ENCODE assay signal across 17 cellular contexts in genomic region chr17:30220414-30220813, GRCh38. TPM values are rescaled to one million over a fixed set of nuclear protein-coding genes. Genes with fewer than 3 reads are reported as not detected.
A peak's percentile ranks its signal among the peaks of the same experiment; 100 is the strongest.
DNase-seq lines count a peak whose midpoint lies in the region; ATAC-seq and TF ChIP-seq lines count a peak whose summit lies in the region.
"Had no signal": no experiment of that assay in that cellular context is flagged by ENCODE, and none has a peak within 500 bp of the region (broad histone marks: within the 10 kb centered on the region; RNA-seq: fewer than 3 reads in every experiment).

No MANE protein-coding gene starts in this region.

- no peak for TF ChIP-seq POLR2A in spleen (IDR thresholded peaks at IDR 0.05)

- H3K36me3 Mint-ChIP-seq in activated naive CD8-positive, alpha-beta T cell treated with anti-CD3 and anti-CD28 coated beads, Interleukin-2, amount 50 U/mL, for 24 hours (ENCODE audit: low read depth) = no peaks in the 10 kb centered on the region
- H3K36me3 Mint-ChIP-seq: CD4-positive, CD25-positive, alpha-beta regulatory T cell had no signal

- no peaks in the 10 kb centered on the region for H3K27me3 Mint-ChIP-seq in activated naive CD8-positive, alpha-beta T cell treated with anti-CD3 and anti-CD28 coated beads, Interleukin-2, amount 50 U/mL, for 24 hours

- DNase-seq in D341Med (ENCODE audit: low spot score) = peak; percentile 60
- peak; percentile 88 for DNase-seq in NCI-H82 treated with DMSO at 0.1 percent for 48 hours (lab: John Stamatoyannopoulos, UW; ENCODE audit: unreplicated experiment)
- no peak for DNase-seq in hepatocyte (ENCODE audit: low spot score)
- DNase-seq in spleen = peak; percentile 17
- DNase-seq in activated naive CD8-positive, alpha-beta T cell treated with anti-CD3 and anti-CD28 coated beads, Interleukin-2, amount 50 U/mL, for 24 hours = no peak
- no peak for DNase-seq in anterior cingulate cortex (lab: John Stamatoyannopoulos, UW)
- DNase-seq: ACHN; BE2C; C1 segment of cervical spinal cord; CD4-positive, CD25-positive, alpha-beta regulatory T cell; CD8-positive, alpha-beta memory T cell; COR-L47; DMS79 treated with DMSO at 0.1 percent for 48 hours; GF-D8; H9 had no signal

- no peak overlapping the region for H3K4me2 ChIP-seq in hepatocyte

- WGBS in hepatocyte (ENCODE audit: low lambda C conversion rate, missing lambda C conversion rate) = 85% methylated on average over 5 of the region's 5 CpGs
- WGBS in spleen, 5 donors = 87 to 94% (median 93%) methylated on average over 5 of the region's 5 CpGs

- H3K27ac Mint-ChIP-seq in activated naive CD8-positive, alpha-beta T cell treated with anti-CD3 and anti-CD28 coated beads, Interleukin-2, amount 50 U/mL, for 24 hours = no peak overlapping the region
- H3K27ac Mint-ChIP-seq: CD4-positive, CD25-positive, alpha-beta regulatory T cell; CD8-positive, alpha-beta memory T cell; H9 had no signal

- no peaks in the 10 kb centered on the region for H3K9me2 ChIP-seq in hepatocyte (replicated peaks; ENCODE audit: insufficient read depth)

- H3K9me3 Mint-ChIP-seq in activated naive CD8-positive, alpha-beta T cell treated with anti-CD3 and anti-CD28 coated beads, Interleukin-2, amount 50 U/mL, for 24 hours = no peaks in the 10 kb centered on the region
- H3K9me3 Mint-ChIP-seq: CD4-positive, CD25-positive, alpha-beta regulatory T cell; CD8-positive, alpha-beta memory T cell; H9 had no signal

- H3K4me1 Mint-ChIP-seq in activated naive CD8-positive, alpha-beta T cell treated with anti-CD3 and anti-CD28 coated beads, Interleukin-2, amount 50 U/mL, for 24 hours = no peaks in the 10 kb centered on the region
- H3K4me1 Mint-ChIP-seq: CD8-positive, alpha-beta memory T cell had no signal

- no peak overlapping the region for H2AFZ ChIP-seq in hepatocyte

- intact Hi-C loops in spleen (cut with DNase I; ENCODE audit: low total_unique reads) = no loop called here

- H3K9me3 ChIP-seq in hepatocyte (ENCODE audit: low read depth) (no peaks in the 10 kb centered on the region), spleen (no peaks in the 10 kb centered on the region)
- H3K9me3 ChIP-seq: BE2C had no signal

- H3K27ac ChIP-seq in hepatocyte (peak overlapping the region; percentile 60), spleen (no peak overlapping the region)

- H3K36me3 ChIP-seq in hepatocyte (replicated peaks; ENCODE audit: insufficient read depth, low read depth) = no peaks in the 10 kb centered on the region
- no peaks in the 10 kb centered on the region for H3K36me3 ChIP-seq in spleen
- H3K36me3 ChIP-seq: BE2C had no signal

- peaks cover 21% of the 10 kb centered on the region for H3K4me1 ChIP-seq in hepatocyte (ENCODE audit: insufficient read depth)
- no peaks in the 10 kb centered on the region for H3K4me1 ChIP-seq in spleen
- H3K4me1 ChIP-seq: BE2C had no signal

- H3K4me3 Mint-ChIP-seq in activated naive CD8-positive, alpha-beta T cell treated with anti-CD3 and anti-CD28 coated beads, Interleukin-2, amount 50 U/mL, for 24 hours = no peak overlapping the region
- H3K4me3 Mint-ChIP-seq: CD4-positive, CD25-positive, alpha-beta regulatory T cell; CD8-positive, alpha-beta memory T cell; H9 had no signal

- H3K79me2 ChIP-seq in hepatocyte = no peaks in the 10 kb centered on the region

- no peak for ATAC-seq in activated naive CD8-positive, alpha-beta T cell treated with anti-CD3 and anti-CD28 coated beads, Interleukin-2, amount 50 U/mL, for 24 hours
- ATAC-seq in GM19463 (IDR thresholded peaks at IDR 0.05; ENCODE audit: unreplicated experiment) = no peak

- TF ChIP-seq CTCF in hepatocyte (IDR thresholded peaks at IDR 0.05; ENCODE audit: poor library complexity) = no peak
- no peak for TF ChIP-seq CTCF in spleen (IDR thresholded peaks at IDR 0.05 in 8 of 11, conservative IDR thresholded peaks at IDR 0.05 in 3 of 11)

- H3K4me3 ChIP-seq in hepatocyte = no peak overlapping the region
- no peak overlapping the region for H3K4me3 ChIP-seq in spleen

- no peaks in the 10 kb centered on the region for H3K27me3 ChIP-seq in hepatocyte
- H3K27me3 ChIP-seq in spleen (replicated peaks in 1 of 7) = peaks cover 0 to 3% (median 0%) of the 10 kb centered on the region in 7 donors
- H3K27me3 ChIP-seq: BE2C had no signal

- no peaks in the 10 kb centered on the region for H4K20me1 ChIP-seq in hepatocyte (ENCODE audit: insufficient read depth, poor library complexity, severe bottlenecking)

RNA-seq across cellular contexts. Expression of gene SLC6A4, which starts 15.1 kb away (rescaled TPM):
- total RNA-seq in hepatocyte (2.0 and 3.8 TPM in 2 replicates), spleen (under 1 TPM in 4 of 7 donors, not detected in 3; 0.15 to 0.34 (median 0.28) TPM)
- polyA plus RNA-seq in hepatocyte (2.6 and 6.0 TPM in 2 replicates), spleen (under 1 TPM; under 0.01 to 0.09 (median 0.02) TPM)
- total RNA-seq: CD8-positive, alpha-beta memory T cell; HT-29 had no signal

Comparison
In these comparisons a context has a peak if more than half of its experiments do, and no peak if none do; other contexts are left out.
1. DNase-seq: peak in D341Med (single experiment), NCI-H82 treated with DMSO at 0.1 percent for 48 hours (single experiment) and spleen (single experiment); none in hepatocyte (single experiment), activated naive CD8-positive, alpha-beta T cell treated with anti-CD3 and anti-CD28 coated beads, Interleukin-2, amount 50 U/mL, for 24 hours (single experiment) and anterior cingulate cortex (0 of 58).